Comparison of ENCODE assay signal across 16 cellular contexts in the genomic region with DNA sequence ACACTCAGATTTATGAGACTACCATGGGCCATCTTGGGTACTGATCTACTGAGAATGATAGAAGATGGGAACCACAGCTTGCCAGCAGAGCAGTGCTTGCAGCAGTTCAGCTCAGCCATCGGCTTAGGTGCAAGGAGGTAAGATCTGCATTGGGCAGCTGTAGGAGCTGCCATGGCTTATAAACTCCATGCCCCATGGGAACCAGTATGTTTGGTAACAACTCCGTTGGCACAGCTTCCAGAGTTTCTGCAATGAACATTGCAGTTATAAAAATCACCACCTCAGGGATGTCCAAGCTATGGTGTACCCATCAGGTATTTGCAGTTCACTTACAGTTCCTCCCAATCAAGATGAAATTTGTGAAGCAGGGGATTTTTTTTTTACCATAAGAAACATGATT.
DNase-seq lines count a peak whose midpoint lies in the region; ATAC-seq and TF ChIP-seq lines count a peak whose summit lies in the region.
"Had no signal": no experiment of that assay in that cellular context is flagged by ENCODE, and none has a peak within 500 bp of the region (broad histone marks: within the 10 kb centered on the region; RNA-seq: fewer than 3 reads in every experiment).

No MANE protein-coding gene starts in this region.

- intact Hi-C loops in Right ventricle myocardium inferior (cut with DNase I) (no loop called here), left ventricle myocardium inferior (cut with micrococcal nuclease) (no loop called here), left ventricle myocardium superior (cut with micrococcal nuclease) (no loop called here), cardiac septum (cut with DNase I) (no loop called here), mammary epithelial cell (cut with micrococcal nuclease) (no loop called here)

- TF ChIP-seq CTCF in left ventricle myocardium inferior (IDR thresholded peaks at IDR 0.05; ENCODE audit: borderline replicate concordance) (no peak), mammary epithelial cell (conservative IDR thresholded peaks at IDR 0.05 in 1 of 2, IDR thresholded peaks at IDR 0.05 in 1 of 2; ENCODE audit: extremely low read depth in 1 of 2, insufficient read depth in 1 of 2, low read depth in 1 of 2, low read length in 2 of 2) (no peak)

- in situ Hi-C loops in mammary epithelial cell (cut with MboI; ENCODE audit: low sequenced_read_pairs in 2 of 2) = loop anchor here in 1 of 2 donors (25.0 kb wide), 1 partner anchor 279 kb away; no protein-coding TSS in a partner anchor

- no peaks in the 10 kb centered on the region for H3K79me2 ChIP-seq in mammary epithelial cell (ENCODE audit: insufficient read depth, low read length)

- dilution Hi-C loops in mammary epithelial cell (cut with HindIII; ENCODE audit: low sequenced_read_pairs) = no loop called here

- no peaks in the 10 kb centered on the region for H3K27me3 ChIP-seq in left ventricle myocardium inferior (ENCODE audit: low read depth)
- peaks cover 8% of the 10 kb centered on the region for H3K27me3 ChIP-seq in mammary epithelial cell (ENCODE audit: insufficient read depth, low read length)

- DNase-seq in Right ventricle myocardium inferior (ENCODE audit: missing footprints) (no peak), left ventricle myocardium inferior (no peak), left ventricle myocardium superior (no peak), cardiac septum (ENCODE audit: low spot score) (no peak), islet precursor cell (peak; percentile 21), mammary epithelial cell (no peak)
- DNase-seq: C1 segment of cervical spinal cord; Calu3; CD4-positive, alpha-beta memory T cell; COR-L47; DMS53; DMS79 treated with DMSO at 0.1 percent for 48 hours; GF-D8; H9 had no signal

- ATAC-seq in Right ventricle myocardium inferior (peak; percentile 31), left ventricle myocardium superior (peak; percentile 65)
- ATAC-seq: GM23338, HCT116 had no signal

- H3K36me3 ChIP-seq in left ventricle myocardium inferior (no peaks in the 10 kb centered on the region), mammary epithelial cell (ENCODE audit: insufficient read depth, low read length) (no peaks in the 10 kb centered on the region)

- H3K9me3 ChIP-seq in left ventricle myocardium inferior (replicated peaks) (no peaks in the 10 kb centered on the region), mammary epithelial cell (replicated peaks; ENCODE audit: insufficient read depth, low read length) (no peaks in the 10 kb centered on the region)

- CTCF ChIA-PET in mammary epithelial cell (lab: Charles Lee; ENCODE audit: low non-redundant PET) = no interaction called here

- peaks cover 15% of the 10 kb centered on the region for H3K4me1 ChIP-seq in left ventricle myocardium inferior
- H3K4me1 ChIP-seq in mammary epithelial cell (ENCODE audit: insufficient read depth, low read length) = no peaks in the 10 kb centered on the region

- no peak overlapping the region for H3K4me2 ChIP-seq in mammary epithelial cell (ENCODE audit: insufficient read depth, low read depth, low read length)
- H3K4me2 ChIP-seq: GM23338 had no signal

- no peak overlapping the region for H2AFZ ChIP-seq in mammary epithelial cell (ENCODE audit: low read depth, low read length)
- H2AFZ ChIP-seq: GM23338 had no signal

- H3K9ac ChIP-seq in mammary epithelial cell (ENCODE audit: insufficient read depth, low read length) = no peak overlapping the region

- H3K27ac ChIP-seq in left ventricle myocardium inferior (replicated peaks) (no peak overlapping the region), mammary epithelial cell (ENCODE audit: insufficient read depth, low read depth, low read length) (no peak overlapping the region)

- H4K20me1 ChIP-seq in mammary epithelial cell (ENCODE audit: insufficient read depth, low read length) = no peaks in the 10 kb centered on the region

- BruUV-seq in mammary epithelial cell (replicated peaks; lab: Mats Ljungman, UMichigan) = no TSS peak

- WGBS in mammary epithelial cell (ENCODE audit: low coverage, missing lambda C conversion rate) = 94% methylated on average over 2 of the region's 2 CpGs

- H3K4me3 ChIP-seq in left ventricle myocardium inferior (no peak overlapping the region), mammary epithelial cell (replicated peaks in 1 of 3; ENCODE audit: insufficient read depth in 1 of 3, low read depth in 2 of 3, low read length in 3 of 3) (no peak overlapping the region)
- H3K4me3 ChIP-seq: GM23338 had no signal
